ENCODE assay signal across 10 cellular contexts in the genomic region with DNA sequence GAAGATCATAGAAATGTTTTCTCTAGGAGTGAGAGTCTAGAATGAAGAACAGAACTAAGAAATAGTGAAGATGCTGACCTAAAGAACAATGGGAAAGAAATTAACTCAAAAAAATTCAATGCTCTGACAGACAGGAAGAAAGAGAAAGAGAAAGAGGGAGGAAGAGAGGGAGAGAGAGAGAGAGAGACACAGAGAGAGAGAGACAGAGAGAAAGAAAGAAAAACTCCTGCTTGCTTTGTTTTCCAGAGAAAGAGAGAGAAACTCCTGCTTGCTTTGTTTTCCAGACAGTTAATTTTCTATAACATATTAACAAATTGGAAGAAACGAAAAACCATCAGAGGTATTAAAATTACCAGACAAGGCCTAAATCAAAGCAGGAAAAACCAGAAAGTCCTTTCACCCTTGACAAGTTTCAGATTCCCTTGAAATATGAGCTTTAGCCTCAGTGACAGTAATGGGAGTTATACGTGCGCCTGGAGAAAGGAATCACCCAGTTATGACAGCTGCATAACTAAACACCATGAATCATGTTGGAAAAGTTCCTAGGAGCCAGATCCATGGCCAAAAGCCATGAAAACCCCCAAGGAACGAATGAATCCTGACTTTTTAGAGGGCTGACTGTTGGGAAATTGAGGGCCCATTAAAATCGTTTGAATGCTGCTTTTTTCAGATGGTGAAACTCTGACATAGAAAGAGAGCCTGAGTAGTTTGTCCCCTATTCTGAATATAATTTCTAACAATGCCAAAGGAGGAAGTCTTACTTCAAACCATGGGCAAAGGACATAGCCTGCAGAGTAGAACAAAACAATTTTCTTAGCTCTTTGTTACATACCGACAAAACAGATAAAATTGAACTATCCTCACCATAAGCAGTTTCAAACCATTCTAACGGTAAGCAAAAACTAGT.
DNase-seq lines count a peak whose midpoint lies in the region; ATAC-seq and TF ChIP-seq lines count a peak whose summit lies in the region.
"Had no signal": no experiment of that assay in that cellular context is flagged by ENCODE, and none has a peak within 500 bp of the region (broad histone marks: within the 10 kb centered on the region; RNA-seq: fewer than 3 reads in every experiment).

No MANE protein-coding gene starts in this region.

- no peak overlapping the region for H3K4me3 Mint-ChIP-seq in activated CD4-positive, alpha-beta memory T cell treated with anti-CD3 and anti-CD28 coated beads, Interleukin-2, amount 10 ng/mL, durations not matched to agents 7 days and 5 days
- H3K4me3 Mint-ChIP-seq: activated T-helper 1 cell treated with anti-CD3 and anti-CD28 coated beads, Interleukin-12 subunit alpha, Interleukin-12 subunit beta, Interleukin-2, Interleukin-4 antibody, amounts not matched to agents 30 ng/mL and 10 ng/mL and 1 ng/mL, durations not matched to agents 14 hours and 24 hours and 36 hours had no signal

- H3K27me3 ChIP-seq in right atrium auricular region = no peaks in the 10 kb centered on the region
- H3K27me3 ChIP-seq in gastrocnemius medialis = no peaks in the 10 kb centered on the region
- H3K27me3 ChIP-seq in stomach = no peaks in the 10 kb centered on the region

- CTCF ChIA-PET in activated CD4-positive, alpha-beta memory T cell treated with anti-CD3 and anti-CD28 coated beads, Interleukin-2, amount 10 ng/mL, durations not matched to agents 7 days and 5 days (lab: Charles Lee) = no interaction called here

- no peak for TF ChIP-seq EP300 in stomach (IDR thresholded peaks at IDR 0.05)

- peak; percentile 56 for DNase-seq in HT1080 (ENCODE audit: low read depth)
- peak; percentile 68 for DNase-seq in astrocyte of the spinal cord (ENCODE audit: low read depth, low spot score)
- peak; percentile 66 for DNase-seq in right atrium auricular region (ENCODE audit: low spot score)
- DNase-seq in gastrocnemius medialis = peak; percentile 25 to 58
- no peak for DNase-seq in activated CD4-positive, alpha-beta memory T cell treated with anti-CD3 and anti-CD28 coated beads, Interleukin-2, amount 10 ng/mL, durations not matched to agents 7 days and 5 days
- no peak for DNase-seq in GM19240 (ENCODE audit: insufficient read length, low spot score)
- DNase-seq in stomach = no peak
- DNase-seq: IMR-90 had no signal

- POLR2A ChIA-PET in activated CD4-positive, alpha-beta memory T cell treated with anti-CD3 and anti-CD28 coated beads, Interleukin-2, amount 10 ng/mL, durations not matched to agents 7 days and 5 days (lab: Charles Lee) = no interaction called here

- TF ChIP-seq POLR2A in gastrocnemius medialis (IDR thresholded peaks at IDR 0.05) (no peak), stomach (IDR thresholded peaks at IDR 0.05) (no peak)

- in situ Hi-C loops in astrocyte of the spinal cord (cut with HindIII; ENCODE audit: low sequenced_read_pairs) (no loop called here), gastrocnemius medialis (cut with MboI; ENCODE audit: low sequenced_read_pairs in 4 of 4) (no loop called here)

- H3K36me3 ChIP-seq in right atrium auricular region (no peaks in the 10 kb centered on the region), gastrocnemius medialis (no peaks in the 10 kb centered on the region), stomach (no peaks in the 10 kb centered on the region)

- no peak overlapping the region for H3K27ac Mint-ChIP-seq in activated CD4-positive, alpha-beta memory T cell treated with anti-CD3 and anti-CD28 coated beads, Interleukin-2, amount 10 ng/mL, durations not matched to agents 7 days and 5 days
- H3K27ac Mint-ChIP-seq: activated T-helper 1 cell treated with anti-CD3 and anti-CD28 coated beads, Interleukin-12 subunit alpha, Interleukin-12 subunit beta, Interleukin-2, Interleukin-4 antibody, amounts not matched to agents 30 ng/mL and 10 ng/mL and 1 ng/mL, durations not matched to agents 14 hours and 24 hours and 36 hours had no signal

- H3K27me3 Mint-ChIP-seq in activated CD4-positive, alpha-beta memory T cell treated with anti-CD3 and anti-CD28 coated beads, Interleukin-2, amount 10 ng/mL, durations not matched to agents 7 days and 5 days = no peaks in the 10 kb centered on the region

- H3K27ac ChIP-seq in right atrium auricular region (no peak overlapping the region), gastrocnemius medialis (peak overlapping the region; percentile 59 to 77 (median 70)), stomach (no peak overlapping the region)

- peak; percentile 99 for ATAC-seq in gastrocnemius medialis
- ATAC-seq in GM21381 (IDR thresholded peaks at IDR 0.05; ENCODE audit: unreplicated experiment) = no peak

- H3K4me1 ChIP-seq in right atrium auricular region (no peaks in the 10 kb centered on the region), gastrocnemius medialis (peaks cover 8 to 16% of the 10 kb centered on the region in 2 donors), stomach (peaks cover 0 to 11% (median 0%) of the 10 kb centered on the region in 4 donors)

- no peaks in the 10 kb centered on the region for H3K36me3 Mint-ChIP-seq in activated CD4-positive, alpha-beta memory T cell treated with anti-CD3 and anti-CD28 coated beads, Interleukin-2, amount 10 ng/mL, durations not matched to agents 7 days and 5 days (ENCODE audit: low read depth)

- H3K9me3 ChIP-seq in right atrium auricular region (no peaks in the 10 kb centered on the region), gastrocnemius medialis (no peaks in the 10 kb centered on the region), stomach (no peaks in the 10 kb centered on the region)

- H3K9me3 Mint-ChIP-seq in activated CD4-positive, alpha-beta memory T cell treated with anti-CD3 and anti-CD28 coated beads, Interleukin-2, amount 10 ng/mL, durations not matched to agents 7 days and 5 days = peaks cover 5% of the 10 kb centered on the region
- H3K9me3 Mint-ChIP-seq: activated T-helper 1 cell treated with anti-CD3 and anti-CD28 coated beads, Interleukin-12 subunit alpha, Interleukin-12 subunit beta, Interleukin-2, Interleukin-4 antibody, amounts not matched to agents 30 ng/mL and 10 ng/mL and 1 ng/mL, durations not matched to agents 14 hours and 24 hours and 36 hours had no signal

- intact Hi-C loops in gastrocnemius medialis (cut with DNase I; ENCODE audit: low total_unique reads) (loop anchor here (5.0 kb wide), 1 partner anchor 36 kb away; no protein-coding TSS in a partner anchor), stomach (cut with DNase I; ENCODE audit: low total_unique reads) (no loop called here)

- no peak overlapping the region for H3K4me3 ChIP-seq in astrocyte of the spinal cord (ENCODE audit: low read depth, low read length)
- no peak overlapping the region for H3K4me3 ChIP-seq in right atrium auricular region
- peak overlapping the region in 3 of 4 donors; percentile 1 to 10 (median 6) for H3K4me3 ChIP-seq in gastrocnemius medialis
- no peak overlapping the region for H3K4me3 ChIP-seq in stomach

- H3K4me1 Mint-ChIP-seq in activated CD4-positive, alpha-beta memory T cell treated with anti-CD3 and anti-CD28 coated beads, Interleukin-2, amount 10 ng/mL, durations not matched to agents 7 days and 5 days = no peaks in the 10 kb centered on the region

- no peak for TF ChIP-seq CTCF in astrocyte of the spinal cord (IDR thresholded peaks at IDR 0.05; ENCODE audit: low read depth, low read length)
- no peak for TF ChIP-seq CTCF in right atrium auricular region (IDR thresholded peaks at IDR 0.05)
- no peak for TF ChIP-seq CTCF in gastrocnemius medialis (IDR thresholded peaks at IDR 0.05 in 4 of 5, conservative IDR thresholded peaks at IDR 0.05 in 1 of 5)
- TF ChIP-seq CTCF in stomach (IDR thresholded peaks at IDR 0.05) = no peak

- 48 to 67% (median 54%) methylated on average over 7 of the region's 7 CpGs for WGBS in stomach, 5 donors

Comparison
In these comparisons a context has a peak if more than half of its experiments do, and no peak if none do; other contexts are left out.
1. DNase-seq: peak in HT1080 (single experiment), astrocyte of the spinal cord (single experiment), right atrium auricular region (single experiment) and gastrocnemius medialis (2 of 2); none in activated CD4-positive, alpha-beta memory T cell treated with anti-CD3 and anti-CD28 coated beads, Interleukin-2, amount 10 ng/mL, durations not matched to agents 7 days and 5 days (single experiment), GM19240 (single experiment) and stomach (single experiment).
2. H3K4me3 ChIP-seq: peak in gastrocnemius medialis (3 of 4); none in astrocyte of the spinal cord (single experiment), right atrium auricular region (0 of 2) and stomach (0 of 4).
3. H3K27ac ChIP-seq: peak in gastrocnemius medialis (4 of 4); none in right atrium auricular region (0 of 2) and stomach (0 of 5).